In genomic region chr2:70890469-70891065, GRCh38 we compare ENCODE assay signal across 34 cellular contexts. TPM values are rescaled to one million over a fixed set of nuclear protein-coding genes. Genes with fewer than 3 reads are reported as not detected.
DNase-seq lines count a peak whose midpoint lies in the region; ATAC-seq and TF ChIP-seq lines count a peak whose summit lies in the region.
"Had no signal": no experiment of that assay in that cellular context is flagged by ENCODE, and none has a peak within 500 bp of the region (broad histone marks: within the 10 kb centered on the region; RNA-seq: fewer than 3 reads in every experiment).

No MANE protein-coding gene starts in this region.

- no peak overlapping the region for H3K27ac ChIP-seq in stomach
- H3K27ac ChIP-seq: colonic mucosa, HL-60, parathyroid adenoma, Peyer's patch, thoracic aorta had no signal

- no peak for DNase-seq in activated CD4-positive, alpha-beta T cell treated with anti-CD3 and anti-CD28 coated beads, Interleukin-2, amount 10 ng/mL, durations not matched to agents 24 days and 14 days
- DNase-seq in activated CD4-positive, alpha-beta T cell treated with anti-CD3 and anti-CD28 coated beads, Interleukin-2, amount 10 ng/mL, durations not matched to agents 7 days and 5 days = no peak
- DNase-seq in HFFc6 (peak; percentile 23), chondrocyte (ENCODE audit: low spot score) (no peak), stomach (peak; percentile 7), UCSD-AML1 (lab: John Stamatoyannopoulos, UW; ENCODE audit: unreplicated experiment) (no peak), islet precursor cell (no peak), T-helper 17 cell (no peak)
- DNase-seq: 8988T; activated CD4-positive, CD25-positive, alpha-beta regulatory T cell treated with anti-CD3 and anti-CD28 coated beads, Interleukin-2, amount 50 U/mL, for 72 hours; activated T-cell treated with anti-CD3 and anti-CD28 coated beads for 4 hours; BE2C; CD8-positive, alpha-beta memory T cell; colonic mucosa; DMS 273 treated with DMSO at 0.1 percent for 48 hours; effector CD8-positive, alpha-beta T cell; erythroblast; head of caudate nucleus; NCI-H1694 treated with DMSO at 0.1 percent for 48 hours; NCI-H2171 treated with DMSO at 0.1 percent for 48 hours; NCI-H524 treated with DMSO at 0.1 percent for 48 hours; Peyer's patch; stimulated activated naive CD8-positive, alpha-beta T cell treated with anti-CD3 and anti-CD28 coated beads, Interleukin-15, Interleukin-2, amounts not matched to agents 100 U/mL and 50 U/mL, for 24 hours had no signal

- no peaks in the 10 kb centered on the region for H3K9me3 Mint-ChIP-seq in activated CD4-positive, alpha-beta T cell treated with anti-CD3 and anti-CD28 coated beads, Interleukin-2, amount 10 ng/mL, durations not matched to agents 24 days and 14 days
- no peaks in the 10 kb centered on the region for H3K9me3 Mint-ChIP-seq in activated CD4-positive, alpha-beta T cell treated with anti-CD3 and anti-CD28 coated beads, Interleukin-2, amount 10 ng/mL, durations not matched to agents 7 days and 5 days
- H3K9me3 Mint-ChIP-seq in HFFc6 (no peaks in the 10 kb centered on the region), chondrocyte (ENCODE audit: low read depth) (no peaks in the 10 kb centered on the region)
- H3K9me3 Mint-ChIP-seq: activated naive CD4-positive, alpha-beta T cell treated with anti-CD3 and anti-CD28 coated beads, Interleukin-2, amount 50 U/mL, for 72 hours had no signal

- no peak overlapping the region for H3K4me3 ChIP-seq in stomach
- H3K4me3 ChIP-seq: colonic mucosa, Peyer's patch, thoracic aorta had no signal

- CTCF ChIA-PET in activated CD4-positive, alpha-beta T cell treated with anti-CD3 and anti-CD28 coated beads, Interleukin-2, amount 10 ng/mL, durations not matched to agents 7 days and 5 days (lab: Charles Lee) = interaction anchor here (0.9 to 1.4 kb wide), 2 partner anchors 19 kb away, joined by 3 to 4 read pairs; no protein-coding TSS in a partner anchor

- no peaks in the 10 kb centered on the region for H3K36me3 Mint-ChIP-seq in activated CD4-positive, alpha-beta T cell treated with anti-CD3 and anti-CD28 coated beads, Interleukin-2, amount 10 ng/mL, durations not matched to agents 24 days and 14 days (ENCODE audit: low read depth)
- peaks cover 7% of the 10 kb centered on the region for H3K36me3 Mint-ChIP-seq in activated CD4-positive, alpha-beta T cell treated with anti-CD3 and anti-CD28 coated beads, Interleukin-2, amount 10 ng/mL, durations not matched to agents 7 days and 5 days (ENCODE audit: low read depth)
- H3K36me3 Mint-ChIP-seq in HFFc6 (ENCODE audit: low read depth) (no peaks in the 10 kb centered on the region), chondrocyte (ENCODE audit: low read depth) (no peaks in the 10 kb centered on the region), T-helper 17 cell (ENCODE audit: low read depth) (peaks cover 14% of the 10 kb centered on the region)
- H3K36me3 Mint-ChIP-seq: CD8-positive, alpha-beta memory T cell had no signal

- no peak for ATAC-seq in T-helper 17 cell
- ATAC-seq: activated naive CD4-positive, alpha-beta T cell treated with anti-CD3 and anti-CD28 coated beads, Interleukin-2, amount 50 U/mL, for 72 hours; stimulated activated naive CD8-positive, alpha-beta T cell treated with anti-CD3 and anti-CD28 coated beads, Interleukin-15, Interleukin-2, amounts not matched to agents 100 U/mL and 50 U/mL, for 24 hours had no signal

- peaks cover 23% of the 10 kb centered on the region for H3K4me1 Mint-ChIP-seq in activated CD4-positive, alpha-beta T cell treated with anti-CD3 and anti-CD28 coated beads, Interleukin-2, amount 10 ng/mL, durations not matched to agents 24 days and 14 days
- H3K4me1 Mint-ChIP-seq in activated CD4-positive, alpha-beta T cell treated with anti-CD3 and anti-CD28 coated beads, Interleukin-2, amount 10 ng/mL, durations not matched to agents 7 days and 5 days = peaks cover 29% of the 10 kb centered on the region
- H3K4me1 Mint-ChIP-seq in HFFc6 (ENCODE audit: low read depth) (peaks cover 21% of the 10 kb centered on the region), chondrocyte (ENCODE audit: low read depth) (peaks cover 26% of the 10 kb centered on the region), T-helper 17 cell (peaks cover 26% of the 10 kb centered on the region)

- POLR2A ChIA-PET in activated CD4-positive, alpha-beta T cell treated with anti-CD3 and anti-CD28 coated beads, Interleukin-2, amount 10 ng/mL, durations not matched to agents 7 days and 5 days (lab: Charles Lee) = no interaction called here

- H3K4me1 ChIP-seq in stomach = peaks cover 22 to 27% (median 25%) of the 10 kb centered on the region in 4 donors
- H3K4me1 ChIP-seq: BE2C, parathyroid adenoma had no signal

- H3K9me3 ChIP-seq in stomach (no peaks in the 10 kb centered on the region), T-helper 17 cell (ENCODE audit: control insufficient read depth, low read length, poor library complexity, severe bottlenecking) (no peaks in the 10 kb centered on the region)
- H3K9me3 ChIP-seq: BE2C, colonic mucosa, Peyer's patch, thoracic aorta had no signal

- H3K27me3 Mint-ChIP-seq in activated CD4-positive, alpha-beta T cell treated with anti-CD3 and anti-CD28 coated beads, Interleukin-2, amount 10 ng/mL, durations not matched to agents 24 days and 14 days = peaks cover 93% of the 10 kb centered on the region
- H3K27me3 Mint-ChIP-seq in activated CD4-positive, alpha-beta T cell treated with anti-CD3 and anti-CD28 coated beads, Interleukin-2, amount 10 ng/mL, durations not matched to agents 7 days and 5 days = peaks cover 91% of the 10 kb centered on the region
- peaks cover 76% of the 10 kb centered on the region for H3K27me3 Mint-ChIP-seq in HFFc6 (ENCODE audit: insufficient read depth)
- peaks cover 73% of the 10 kb centered on the region for H3K27me3 Mint-ChIP-seq in chondrocyte (ENCODE audit: low read depth)
- H3K27me3 Mint-ChIP-seq in T-helper 17 cell = peaks cover 91% of the 10 kb centered on the region

- 56 to 63% (median 61%) methylated on average over 5 of the region's 5 CpGs for WGBS in stomach, 5 donors

- H3K36me3 ChIP-seq in stomach = no peaks in the 10 kb centered on the region
- H3K36me3 ChIP-seq: BE2C, colonic mucosa, Peyer's patch, thoracic aorta had no signal

- peak overlapping the region; percentile 22 for H3K27ac Mint-ChIP-seq in activated CD4-positive, alpha-beta T cell treated with anti-CD3 and anti-CD28 coated beads, Interleukin-2, amount 10 ng/mL, durations not matched to agents 24 days and 14 days
- no peak overlapping the region for H3K27ac Mint-ChIP-seq in activated CD4-positive, alpha-beta T cell treated with anti-CD3 and anti-CD28 coated beads, Interleukin-2, amount 10 ng/mL, durations not matched to agents 7 days and 5 days
- no peak overlapping the region for H3K27ac Mint-ChIP-seq in HFFc6
- H3K27ac Mint-ChIP-seq in chondrocyte (ENCODE audit: unreplicated experiment) = no peak overlapping the region
- H3K27ac Mint-ChIP-seq in T-helper 17 cell = no peak overlapping the region
- H3K27ac Mint-ChIP-seq: activated naive CD4-positive, alpha-beta T cell treated with anti-CD3 and anti-CD28 coated beads, Interleukin-2, amount 50 U/mL, for 72 hours had no signal

- intact Hi-C loops in activated CD4-positive, alpha-beta T cell treated with anti-CD3 and anti-CD28 coated beads, Interleukin-2, amount 10 ng/mL, durations not matched to agents 24 days and 14 days (cut with micrococcal nuclease) = no loop called here
- intact Hi-C loops in stomach (cut with DNase I; ENCODE audit: low total_unique reads) = no loop called here

- TF ChIP-seq POLR2A in stomach (IDR thresholded peaks at IDR 0.05) = no peak

- H3K4me3 Mint-ChIP-seq in activated CD4-positive, alpha-beta T cell treated with anti-CD3 and anti-CD28 coated beads, Interleukin-2, amount 10 ng/mL, durations not matched to agents 24 days and 14 days = no peak overlapping the region
- no peak overlapping the region for H3K4me3 Mint-ChIP-seq in activated CD4-positive, alpha-beta T cell treated with anti-CD3 and anti-CD28 coated beads, Interleukin-2, amount 10 ng/mL, durations not matched to agents 7 days and 5 days
- H3K4me3 Mint-ChIP-seq in HFFc6 (no peak overlapping the region), chondrocyte (ENCODE audit: unreplicated experiment) (no peak overlapping the region), T-helper 17 cell (no peak overlapping the region)

- peaks cover 26 to 99% (median 76%) of the 10 kb centered on the region in 3 donors for H3K27me3 ChIP-seq in stomach
- H3K27me3 ChIP-seq: BE2C had no signal

- no peak for TF ChIP-seq EP300 in stomach (IDR thresholded peaks at IDR 0.05)

- TF ChIP-seq CTCF in HFFc6 (IDR thresholded peaks at IDR 0.05) (no peak), chondrocyte (IDR thresholded peaks at IDR 0.05) (peak; percentile 54), stomach (IDR thresholded peaks at IDR 0.05) (no peak)

RNA-seq across cellular contexts. Expression of gene VAX2, which starts 9.8 kb away (rescaled TPM):
- not detected in 2 replicates for total RNA-seq in activated CD4-positive, alpha-beta T cell treated with anti-CD3 and anti-CD28 coated beads, Interleukin-2, amount 10 ng/mL, durations not matched to agents 24 days and 14 days
- not detected for total RNA-seq in activated CD4-positive, alpha-beta T cell treated with anti-CD3 and anti-CD28 coated beads, Interleukin-2, amount 10 ng/mL, durations not matched to agents 7 days and 5 days
- total RNA-seq in HFFc6 (2021; fragmentation: NEBNext Ultra II Directional; extraction: Animal tissue kit (Norgen Biotek cat#: 25700)) = 1 to 10 TPM; 1.1 to 2.8 (median 1.4) TPM
- total RNA-seq in chondrocyte (4.5 to 5.1 TPM (median 5.0 TPM) in 3 replicates), stomach (1 to 10 TPM in 1 of 5 donors, not detected in 4; 1.2 TPM), T-helper 17 cell (not detected)
- polyA plus RNA-seq in stomach = under 1 TPM in 2 of 3 donors, not detected in 1; 0.23 to 0.25 TPM
- total RNA-seq: bronchial epithelial cell; CD8-positive, alpha-beta memory T cell; colonic mucosa; lung microvascular endothelial cell; mucosa of gallbladder; Peyer's patch; T-helper 1 cell treated with Interleukin-12 subunit alpha and Interleukin-12 subunit beta and Interleukin-4 antibody, amounts not matched to agents 30 ng/mL and 1 ng/mL, for 36 hours had no signal
- polyA plus RNA-seq: CD8-positive, alpha-beta memory T cell had no signal

RNA-seq across cellular contexts. Expression of gene ATP6V1B1, which starts 45.1 kb away (rescaled TPM):
- not detected in 2 replicates for total RNA-seq in activated CD4-positive, alpha-beta T cell treated with anti-CD3 and anti-CD28 coated beads, Interleukin-2, amount 10 ng/mL, durations not matched to agents 24 days and 14 days
- total RNA-seq in activated CD4-positive, alpha-beta T cell treated with anti-CD3 and anti-CD28 coated beads, Interleukin-2, amount 10 ng/mL, durations not matched to agents 7 days and 5 days = not detected
- under 1 TPM in 3 of 6 experiments, not detected in 3; 0.22 to 0.66 (median 0.57) TPM for total RNA-seq in HFFc6 (2021; fragmentation: NEBNext Ultra II Directional; extraction: Animal tissue kit (Norgen Biotek cat#: 25700))
- total RNA-seq in chondrocyte (3.7 to 5.0 TPM (median 3.9 TPM) in 3 replicates), stomach (under 1 TPM in 1 of 5 donors, not detected in 4; 0.55 TPM), T-helper 17 cell (not detected)
- under 1 TPM in 1 of 3 donors, not detected in 2; 0.35 TPM for polyA plus RNA-seq in stomach
- total RNA-seq: bronchial epithelial cell; CD8-positive, alpha-beta memory T cell; colonic mucosa; fibroblast of villous mesenchyme; lung microvascular endothelial cell; T-helper 1 cell treated with Interleukin-12 subunit alpha and Interleukin-12 subunit beta and Interleukin-4 antibody, amounts not matched to agents 30 ng/mL and 1 ng/mL, for 36 hours had no signal
- polyA plus RNA-seq: CD8-positive, alpha-beta memory T cell had no signal

RNA-seq across cellular contexts. Expression of gene CD207, which starts 55.0 kb away (rescaled TPM):
- total RNA-seq in activated CD4-positive, alpha-beta T cell treated with anti-CD3 and anti-CD28 coated beads, Interleukin-2, amount 10 ng/mL, durations not matched to agents 24 days and 14 days = not detected in 2 replicates
- not detected for total RNA-seq in activated CD4-positive, alpha-beta T cell treated with anti-CD3 and anti-CD28 coated beads, Interleukin-2, amount 10 ng/mL, durations not matched to agents 7 days and 5 days
- not detected for total RNA-seq in HFFc6 (2021; fragmentation: NEBNext Ultra II Directional; extraction: Animal tissue kit (Norgen Biotek cat#: 25700))
- total RNA-seq in chondrocyte (not detected in 3 replicates), stomach (not detected), T-helper 17 cell (under 1 TPM in 1 of 2 donors, not detected in 1; 0.23 TPM)
- 1 to 10 TPM in 1 of 3 donors, under 1 TPM in 1, not detected in 1; 0.46 to 1.4 TPM for polyA plus RNA-seq in stomach
- total RNA-seq: activated naive CD4-positive, alpha-beta T cell treated with anti-CD3 and anti-CD28 coated beads, Interleukin-2, amount 50 U/mL, for 72 hours; bronchial epithelial cell; CD8-positive, alpha-beta memory T cell; fibroblast of villous mesenchyme; lung microvascular endothelial cell; Peyer's patch; SK-MEL-5; T-helper 1 cell treated with Interleukin-12 subunit alpha and Interleukin-12 subunit beta and Interleukin-4 antibody, amounts not matched to agents 30 ng/mL and 1 ng/mL, for 36 hours had no signal
- polyA plus RNA-seq: CD8-positive, alpha-beta memory T cell; neural cell had no signal

Comparison
In these comparisons a context has a peak if more than half of its experiments do, and no peak if none do; other contexts are left out.
1. DNase-seq: peak in HFFc6 (single experiment) and stomach (single experiment); none in activated CD4-positive, alpha-beta T cell treated with anti-CD3 and anti-CD28 coated beads, Interleukin-2, amount 10 ng/mL, durations not matched to agents 24 days and 14 days (single experiment), activated CD4-positive, alpha-beta T cell treated with anti-CD3 and anti-CD28 coated beads, Interleukin-2, amount 10 ng/mL, durations not matched to agents 7 days and 5 days (single experiment), chondrocyte (single experiment), UCSD-AML1 (single experiment), islet precursor cell (single experiment) and T-helper 17 cell (0 of 3).